8 cellular contexts compared by ENCODE assay signal in the genomic region with DNA sequence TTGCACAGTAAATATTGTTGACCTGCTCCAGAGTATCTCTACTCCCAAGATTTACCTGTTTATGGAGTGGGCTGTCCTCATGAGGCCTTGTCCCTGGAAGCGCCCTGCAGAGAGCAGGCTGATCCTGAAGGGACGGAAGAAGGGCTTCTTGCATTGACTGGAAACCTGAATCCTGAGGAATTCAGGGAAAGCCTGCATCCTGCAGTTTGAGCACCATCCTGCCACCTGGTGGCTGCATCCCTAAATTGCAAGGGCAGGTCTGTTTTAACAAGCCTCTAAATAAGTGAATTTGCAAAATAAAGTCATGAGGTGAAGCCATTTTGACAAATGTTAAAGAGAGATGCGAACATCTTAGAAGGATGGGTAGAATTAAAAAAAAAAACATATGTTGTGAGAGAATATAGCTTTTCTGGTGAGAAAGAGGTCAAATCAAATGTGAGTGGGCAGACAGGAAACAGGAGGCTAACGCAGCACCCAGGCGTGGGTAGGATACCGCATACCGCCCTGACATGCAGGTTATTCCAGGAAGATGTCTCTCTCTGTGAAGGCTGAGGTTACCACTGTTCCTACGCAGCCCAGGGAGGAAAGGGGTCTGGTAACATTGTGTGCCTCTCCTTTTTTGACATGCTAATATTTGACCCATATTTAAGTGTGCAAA.
DNase-seq lines count a peak whose midpoint lies in the region; ATAC-seq and TF ChIP-seq lines count a peak whose summit lies in the region.

No MANE protein-coding gene starts in this region.

- POLR2A ChIA-PET in CD8-positive, alpha-beta memory T cell (lab: Charles Lee): interaction anchor here (0.9 kb wide), 1 partner anchor 105 kb away, joined by 3 read pairs; no protein-coding TSS in a partner anchor
- POLR2A ChIA-PET in WTC11 (lab: Charles Lee): no interaction called here

- CTCF ChIA-PET in CD8-positive, alpha-beta memory T cell (lab: Charles Lee): interaction anchor here (0.7 to 4.4 kb wide), 22 partner anchors 8 to 1010 kb away, joined by 3 to 32 read pairs (median 4); a partner anchor contains a TSS
- CTCF ChIA-PET in WTC11 (lab: Charles Lee): interaction anchor here (0.7 to 2.2 kb wide), 13 partner anchors 14 to 1021 kb away, joined by 3 to 17 read pairs (median 4); no protein-coding TSS in a partner anchor

- ATAC-seq in WTC11: peak; percentile 98
- peak; percentile 92 to 94 for ATAC-seq in natural killer cell treated with Interleukin-12 subunit alpha and Interleukin-12 subunit beta and Interleukin-15 and Interleukin-18, amount 100 ng/mL, for 72 hours
- ATAC-seq in HG03571 (IDR thresholded peaks at IDR 0.05; ENCODE audit: unreplicated experiment): no peak
- no peak for ATAC-seq in HG02610 (IDR thresholded peaks at IDR 0.05; ENCODE audit: unreplicated experiment)

- H3K27me3 ChIP-seq in CD8-positive, alpha-beta memory T cell (ENCODE audit: insufficient read depth, low read length, poor library complexity, severe bottlenecking): no peaks in the 10 kb centered on the region
- H3K27me3 ChIP-seq in dorsolateral prefrontal cortex: peaks cover 0 to 4% (median 0%) of the 10 kb centered on the region in 45 donors
- H3K27me3 ChIP-seq in tibial artery: no peaks in the 10 kb centered on the region

- intact Hi-C loops in dorsolateral prefrontal cortex (cut with DNase I) (loop anchor here in 1 of 2 donors (10.0 kb wide), 1 partner anchor 247 kb away; no protein-coding TSS in a partner anchor), tibial artery (cut with DNase I; ENCODE audit: low total_unique reads) (no loop called here)

- H3K27ac ChIP-seq in CD8-positive, alpha-beta memory T cell (ENCODE audit: low read depth, low read length): no peak overlapping the region
- H3K27ac ChIP-seq in dorsolateral prefrontal cortex (peak overlapping the region in 3 of 59 donors; percentile 0 to 24 (median 9)), tibial artery (no peak overlapping the region)

- H3K4me1 ChIP-seq in CD8-positive, alpha-beta memory T cell (ENCODE audit: insufficient read depth, low read length): peaks cover 21% of the 10 kb centered on the region
- no peaks in the 10 kb centered on the region for H3K4me1 ChIP-seq in tibial artery

- peak overlapping the region; percentile 13 for H3K4me3 ChIP-seq in CD8-positive, alpha-beta memory T cell (ENCODE audit: low read length)
- H3K4me3 ChIP-seq in Jurkat, Clone E6-1 (ENCODE audit: low read length): no peak overlapping the region
- no peak overlapping the region for H3K4me3 ChIP-seq in dorsolateral prefrontal cortex
- H3K4me3 ChIP-seq in tibial artery: no peak overlapping the region

- no peaks in the 10 kb centered on the region for H3K9me3 ChIP-seq in CD8-positive, alpha-beta memory T cell (ENCODE audit: low read length)
- peaks cover 0 to 4% (median 0%) of the 10 kb centered on the region in 3 donors for H3K9me3 ChIP-seq in tibial artery

- H3K4me3 Mint-ChIP-seq in CD8-positive, alpha-beta memory T cell: peak overlapping the region; percentile 1 to 79 (median 70)
- no peak overlapping the region for H3K4me3 Mint-ChIP-seq in WTC11
- peak overlapping the region; percentile 85 for H3K4me3 Mint-ChIP-seq in natural killer cell treated with Interleukin-12 subunit alpha and Interleukin-12 subunit beta and Interleukin-15 and Interleukin-18, amount 100 ng/mL, for 72 hours

- peak; percentile 13 to 63 (median 53) for DNase-seq in CD8-positive, alpha-beta memory T cell
- DNase-seq in Jurkat, Clone E6-1 (ENCODE audit: low read depth, low spot score): peak; percentile 19
- DNase-seq in WTC11 (ENCODE audit: low spot score): peak; percentile 93
- no peak for DNase-seq in dorsolateral prefrontal cortex
- DNase-seq in natural killer cell treated with Interleukin-12 subunit alpha and Interleukin-12 subunit beta and Interleukin-15 and Interleukin-18, amount 100 ng/mL, for 72 hours (ENCODE audit: low spot score): peak; percentile 85
- DNase-seq in tibial artery: no peak

- no peaks in the 10 kb centered on the region for H3K36me3 ChIP-seq in CD8-positive, alpha-beta memory T cell (ENCODE audit: insufficient read depth, low read length)
- H3K36me3 ChIP-seq in tibial artery: no peaks in the 10 kb centered on the region

- H3K36me3 Mint-ChIP-seq in CD8-positive, alpha-beta memory T cell: peaks cover 0 to 10% (median 4%) of the 10 kb centered on the region in 3 donors
- H3K36me3 Mint-ChIP-seq in WTC11: peaks cover 5% of the 10 kb centered on the region
- peaks cover 19% of the 10 kb centered on the region for H3K36me3 Mint-ChIP-seq in natural killer cell treated with Interleukin-12 subunit alpha and Interleukin-12 subunit beta and Interleukin-15 and Interleukin-18, amount 100 ng/mL, for 72 hours

- H3K4me1 Mint-ChIP-seq in CD8-positive, alpha-beta memory T cell: peaks cover 26 to 39% (median 32%) of the 10 kb centered on the region in 3 donors
- H3K4me1 Mint-ChIP-seq in WTC11: peaks cover 27% of the 10 kb centered on the region
- H3K4me1 Mint-ChIP-seq in natural killer cell treated with Interleukin-12 subunit alpha and Interleukin-12 subunit beta and Interleukin-15 and Interleukin-18, amount 100 ng/mL, for 72 hours (ENCODE audit: low read depth in 2 of 2): peaks cover 51 to 58% of the 10 kb centered on the region in 2 donors

- peaks cover 0 to 3% (median 0%) of the 10 kb centered on the region in 5 donors for H3K9me3 Mint-ChIP-seq in CD8-positive, alpha-beta memory T cell
- peaks cover 12% of the 10 kb centered on the region; the same call in 1 of the 2 replicates for H3K9me3 Mint-ChIP-seq in WTC11
- H3K9me3 Mint-ChIP-seq in natural killer cell treated with Interleukin-12 subunit alpha and Interleukin-12 subunit beta and Interleukin-15 and Interleukin-18, amount 100 ng/mL, for 72 hours: peaks cover 3% of the 10 kb centered on the region

- H3K27ac Mint-ChIP-seq in CD8-positive, alpha-beta memory T cell: peak overlapping the region; percentile 43 to 93 (median 89)
- no peak overlapping the region; the same call in 1 of the 2 replicates for H3K27ac Mint-ChIP-seq in WTC11
- peak overlapping the region; percentile 90 to 94 for H3K27ac Mint-ChIP-seq in natural killer cell treated with Interleukin-12 subunit alpha and Interleukin-12 subunit beta and Interleukin-15 and Interleukin-18, amount 100 ng/mL, for 72 hours

- TF ChIP-seq CTCF in WTC11 (IDR thresholded peaks at IDR 0.05) (peak; percentile 86), dorsolateral prefrontal cortex (IDR thresholded peaks at IDR 0.05 in 54 of 56, conservative IDR thresholded peaks at IDR 0.05 in 2 of 56; ENCODE audit: low read depth in 1 of 56, partially characterized antibody in 56 of 56) (peak in 52 of 56 donors; percentile 15 to 62 (median 45)), tibial artery (IDR thresholded peaks at IDR 0.05) (peak in 1 of 2 experiments; percentile 16)

- no peaks in the 10 kb centered on the region for H3K27me3 Mint-ChIP-seq in CD8-positive, alpha-beta memory T cell
- H3K27me3 Mint-ChIP-seq in WTC11 (ENCODE audit: low read depth): peaks cover 5% of the 10 kb centered on the region; the same call in 1 of the 2 replicates
- no peaks in the 10 kb centered on the region for H3K27me3 Mint-ChIP-seq in natural killer cell treated with Interleukin-12 subunit alpha and Interleukin-12 subunit beta and Interleukin-15 and Interleukin-18, amount 100 ng/mL, for 72 hours

TF ChIP-seq in WTC11, 78 proteins besides CTCF, POLR2A, EP300 and RAD21 (continues in another document):
- TF ChIP-seq, protein P1, sequence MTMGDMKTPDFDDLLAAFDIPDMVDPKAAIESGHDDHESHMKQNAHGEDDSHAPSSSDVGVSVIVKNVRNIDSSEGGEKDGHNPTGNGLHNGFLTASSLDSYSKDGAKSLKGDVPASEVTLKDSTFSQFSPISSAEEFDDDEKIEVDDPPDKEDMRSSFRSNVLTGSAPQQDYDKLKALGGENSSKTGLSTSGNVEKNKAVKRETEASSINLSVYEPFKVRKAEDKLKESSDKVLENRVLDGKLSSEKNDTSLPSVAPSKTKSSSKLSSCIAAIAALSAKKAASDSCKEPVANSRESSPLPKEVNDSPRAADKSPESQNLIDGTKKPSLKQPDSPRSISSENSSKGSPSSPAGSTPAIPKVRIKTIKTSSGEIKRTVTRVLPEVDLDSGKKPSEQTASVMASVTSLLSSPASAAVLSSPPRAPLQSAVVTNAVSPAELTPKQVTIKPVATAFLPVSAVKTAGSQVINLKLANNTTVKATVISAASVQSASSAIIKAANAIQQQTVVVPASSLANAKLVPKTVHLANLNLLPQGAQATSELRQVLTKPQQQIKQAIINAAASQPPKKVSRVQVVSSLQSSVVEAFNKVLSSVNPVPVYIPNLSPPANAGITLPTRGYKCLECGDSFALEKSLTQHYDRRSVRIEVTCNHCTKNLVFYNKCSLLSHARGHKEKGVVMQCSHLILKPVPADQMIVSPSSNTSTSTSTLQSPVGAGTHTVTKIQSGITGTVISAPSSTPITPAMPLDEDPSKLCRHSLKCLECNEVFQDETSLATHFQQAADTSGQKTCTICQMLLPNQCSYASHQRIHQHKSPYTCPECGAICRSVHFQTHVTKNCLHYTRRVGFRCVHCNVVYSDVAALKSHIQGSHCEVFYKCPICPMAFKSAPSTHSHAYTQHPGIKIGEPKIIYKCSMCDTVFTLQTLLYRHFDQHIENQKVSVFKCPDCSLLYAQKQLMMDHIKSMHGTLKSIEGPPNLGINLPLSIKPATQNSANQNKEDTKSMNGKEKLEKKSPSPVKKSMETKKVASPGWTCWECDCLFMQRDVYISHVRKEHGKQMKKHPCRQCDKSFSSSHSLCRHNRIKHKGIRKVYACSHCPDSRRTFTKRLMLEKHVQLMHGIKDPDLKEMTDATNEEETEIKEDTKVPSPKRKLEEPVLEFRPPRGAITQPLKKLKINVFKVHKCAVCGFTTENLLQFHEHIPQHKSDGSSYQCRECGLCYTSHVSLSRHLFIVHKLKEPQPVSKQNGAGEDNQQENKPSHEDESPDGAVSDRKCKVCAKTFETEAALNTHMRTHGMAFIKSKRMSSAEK (CRISPR knock-in tag; IDR thresholded peaks at IDR 0.05; ENCODE audit: borderline replicate concordance): no peak
- TF ChIP-seq ZNF317 (CRISPR knock-in tag; IDR thresholded peaks at IDR 0.05; ENCODE audit: borderline replicate concordance, low read depth): 0 out of 2 replicates have a peak, but pooled peaks have one; percentile 44
- TF ChIP-seq, protein P2, sequence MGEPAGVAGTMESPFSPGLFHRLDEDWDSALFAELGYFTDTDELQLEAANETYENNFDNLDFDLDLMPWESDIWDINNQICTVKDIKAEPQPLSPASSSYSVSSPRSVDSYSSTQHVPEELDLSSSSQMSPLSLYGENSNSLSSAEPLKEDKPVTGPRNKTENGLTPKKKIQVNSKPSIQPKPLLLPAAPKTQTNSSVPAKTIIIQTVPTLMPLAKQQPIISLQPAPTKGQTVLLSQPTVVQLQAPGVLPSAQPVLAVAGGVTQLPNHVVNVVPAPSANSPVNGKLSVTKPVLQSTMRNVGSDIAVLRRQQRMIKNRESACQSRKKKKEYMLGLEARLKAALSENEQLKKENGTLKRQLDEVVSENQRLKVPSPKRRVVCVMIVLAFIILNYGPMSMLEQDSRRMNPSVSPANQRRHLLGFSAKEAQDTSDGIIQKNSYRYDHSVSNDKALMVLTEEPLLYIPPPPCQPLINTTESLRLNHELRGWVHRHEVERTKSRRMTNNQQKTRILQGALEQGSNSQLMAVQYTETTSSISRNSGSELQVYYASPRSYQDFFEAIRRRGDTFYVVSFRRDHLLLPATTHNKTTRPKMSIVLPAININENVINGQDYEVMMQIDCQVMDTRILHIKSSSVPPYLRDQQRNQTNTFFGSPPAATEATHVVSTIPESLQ (CRISPR knock-in tag; IDR thresholded peaks at IDR 0.05): no peak

Comparison
In these comparisons a context has a peak if more than half of its experiments do, and no peak if none do; other contexts are left out.
1. DNase-seq: peak in CD8-positive, alpha-beta memory T cell (5 of 5), Jurkat, Clone E6-1 (single experiment), WTC11 (single experiment) and natural killer cell treated with Interleukin-12 subunit alpha and Interleukin-12 subunit beta and Interleukin-15 and Interleukin-18, amount 100 ng/mL, for 72 hours (single experiment); none in dorsolateral prefrontal cortex (0 of 10) and tibial artery (0 of 2).
2. ATAC-seq: peak in WTC11 (single experiment) and natural killer cell treated with Interleukin-12 subunit alpha and Interleukin-12 subunit beta and Interleukin-15 and Interleukin-18, amount 100 ng/mL, for 72 hours (2 of 2); none in HG03571 (single experiment) and HG02610 (single experiment).